8 cellular contexts compared by ENCODE assay signal in genomic region chr12:107320031-107320928, GRCh38.
DNase-seq lines count a peak whose midpoint lies in the region; ATAC-seq and TF ChIP-seq lines count a peak whose summit lies in the region.

No MANE protein-coding gene starts in this region.

- TF ChIP-seq CTCF in AG04449 (IDR thresholded peaks at IDR 0.05; ENCODE audit: insufficient read depth, low read length, missing control alignments): no peak

- peaks cover 36 to 40% of the 10 kb centered on the region in 2 donors for H3K27me3 ChIP-seq in duodenal mucosa (ENCODE audit: control insufficient read depth in 1 of 2, insufficient read depth in 2 of 2, low read length in 2 of 2)
- H3K27me3 ChIP-seq in mucosa of rectum (ENCODE audit: control insufficient read depth in 2 of 2, insufficient read depth in 2 of 2, low read length in 2 of 2): peaks cover 28 to 44% of the 10 kb centered on the region in 2 donors

- H3K9me3 ChIP-seq in duodenal mucosa (ENCODE audit: control insufficient read depth in 1 of 2, low read length in 2 of 2) (no peaks in the 10 kb centered on the region), mucosa of rectum (ENCODE audit: control insufficient read depth in 2 of 2, low read length in 2 of 2) (no peaks in the 10 kb centered on the region)

- POLR2A ChIA-PET in AG04449 (lab: Yijun Ruan, JAX): no interaction called here

- no peak for DNase-seq in AG04449 (ENCODE audit: low read depth, low spot score)
- peak; percentile 65 for DNase-seq in Jurkat, Clone E6-1 (ENCODE audit: low read depth, low spot score)
- DNase-seq in activated CD4-positive, alpha-beta T cell treated with anti-CD3 and anti-CD28 coated beads, Interleukin-2, amount 50 U/mL, for 1 hour: peak; percentile 81
- peak; percentile 47 to 77 for DNase-seq in stimulated activated CD8-positive, alpha-beta memory T cell treated with anti-CD3 and anti-CD28 coated beads, Interleukin-7, amount 100 ng/mL, for 4 hours (ENCODE audit: low read depth in 2 of 2)

- peaks cover 21 to 34% of the 10 kb centered on the region in 2 donors for H3K4me1 ChIP-seq in duodenal mucosa (ENCODE audit: control insufficient read depth in 1 of 2, insufficient read depth in 2 of 2, low read length in 2 of 2)
- peaks cover 13 to 19% of the 10 kb centered on the region in 2 donors for H3K4me1 ChIP-seq in mucosa of rectum (ENCODE audit: control insufficient read depth in 2 of 2, insufficient read depth in 2 of 2, low read length in 2 of 2)

- CTCF ChIA-PET in AG04449 (lab: Yijun Ruan, JAX): interaction anchor here (0.6 to 2.3 kb wide), 11 partner anchors 11 to 290 kb away, joined by 3 to 8 read pairs (median 3); no protein-coding TSS in a partner anchor

- H3K27ac ChIP-seq in duodenal mucosa (ENCODE audit: low read depth, low read length): no peak overlapping the region
- H3K27ac ChIP-seq in mucosa of rectum (ENCODE audit: low read depth in 2 of 2, low read length in 2 of 2): no peak overlapping the region

- H3K4me3 ChIP-seq in AG04449 (ENCODE audit: low read depth, low read length): peak overlapping the region; percentile 56
- H3K4me3 ChIP-seq in Jurkat, Clone E6-1 (ENCODE audit: low read length): peak overlapping the region; percentile 70
- H3K4me3 ChIP-seq in duodenal mucosa (ENCODE audit: low read depth in 1 of 2, low read length in 2 of 2): peak overlapping the region; percentile 59 to 71
- peak overlapping the region; percentile 56 to 66 for H3K4me3 ChIP-seq in mucosa of rectum (ENCODE audit: low read length in 2 of 2)

- no peak overlapping the region for H3K9ac ChIP-seq in duodenal mucosa (ENCODE audit: low read depth in 1 of 2, low read length in 2 of 2)
- H3K9ac ChIP-seq in mucosa of rectum (ENCODE audit: low read depth in 1 of 2, low read length in 2 of 2): no peak overlapping the region

- no peaks in the 10 kb centered on the region for H3K36me3 ChIP-seq in duodenal mucosa (ENCODE audit: control insufficient read depth in 1 of 2, insufficient read depth in 2 of 2, low read length in 2 of 2)
- no peaks in the 10 kb centered on the region for H3K36me3 ChIP-seq in mucosa of rectum (ENCODE audit: control insufficient read depth in 2 of 2, insufficient read depth in 2 of 2, low read length in 2 of 2)

- ATAC-seq in GM21529 (IDR thresholded peaks at IDR 0.05; ENCODE audit: unreplicated experiment) (no peak), HG03045 (IDR thresholded peaks at IDR 0.05; ENCODE audit: unreplicated experiment) (no peak)
